Comparison of ENCODE assay signal across 3 cellular contexts in the genomic region with DNA sequence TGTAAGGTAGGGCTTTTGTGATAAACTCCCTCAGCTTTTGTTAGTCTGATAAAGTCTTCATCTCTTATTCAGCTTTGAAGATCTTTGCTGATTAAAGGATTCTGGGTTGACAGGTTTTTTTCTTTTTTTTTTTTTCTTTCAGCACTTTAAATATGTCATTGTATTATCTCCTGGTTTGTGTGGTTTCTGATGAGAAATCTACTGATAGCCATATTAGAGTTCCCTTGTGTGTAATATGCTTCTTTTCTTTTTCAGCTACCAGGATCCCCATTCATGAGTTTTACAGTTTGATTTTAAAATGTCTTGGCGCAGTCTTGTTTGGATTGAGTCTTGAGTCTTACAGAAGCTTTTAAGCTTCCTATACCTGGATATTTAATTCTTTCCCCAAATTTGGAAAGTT.
"Had no signal": no experiment of that assay in that cellular context is flagged by ENCODE, and none has a peak within 500 bp of the region (broad histone marks: within the 10 kb centered on the region; RNA-seq: fewer than 3 reads in every experiment).

No MANE protein-coding gene starts in this region.

- ATAC-seq: GM12878 had no signal

- DNase-seq: GDM1, GF-D8 had no signal

- H3K4me3 ChIP-seq: GM12878 had no signal
